Comparison of ENCODE assay signal across 8 cellular contexts in genomic region chr11:34358258-34358665, GRCh38. TPM values are rescaled to one million over a fixed set of nuclear protein-coding genes. Genes with fewer than 3 reads are reported as not detected.
DNase-seq lines count a peak whose midpoint lies in the region; ATAC-seq and TF ChIP-seq lines count a peak whose summit lies in the region.

No MANE protein-coding gene starts in this region.

- H3K79me2 ChIP-seq in osteoblast (ENCODE audit: insufficient read depth, low read length), result peaks cover 12% of the 10 kb centered on the region

- H4K20me1 ChIP-seq in osteoblast (ENCODE audit: insufficient read depth, low read length), result peaks cover 16% of the 10 kb centered on the region

- H3K36me3 ChIP-seq in osteoblast (ENCODE audit: insufficient read depth, low read length), result no peaks in the 10 kb centered on the region

- DNase-seq in DMS 273 treated with DMSO at 0.1 percent for 48 hours (lab: John Stamatoyannopoulos, UW) (peak; percentile 58), NCI-H1694 treated with DMSO at 0.1 percent for 48 hours (lab: John Stamatoyannopoulos, UW) (peak; percentile 75), glutamatergic neuron (no peak), osteoblast (ENCODE audit: insufficient read length, low spot score, missing footprints) (no peak), NCI-H2107 treated with DMSO at 0.1 percent for 48 hours (lab: John Stamatoyannopoulos, UW; ENCODE audit: unreplicated experiment) (no peak)
- DNase-seq in activated CD8-positive, alpha-beta T cell treated with anti-CD3 and anti-CD28 coated beads for 36 hours, result no peak

- CTCF ChIA-PET in activated CD8-positive, alpha-beta T cell treated with anti-CD3 and anti-CD28 coated beads for 36 hours (lab: Charles Lee), result interaction anchor here (0.7 to 3.8 kb wide), 22 partner anchors 11 to 583 kb away, joined by 3 to 85 read pairs (median 5); no protein-coding TSS in a partner anchor

- no peak overlapping the region for H3K27ac ChIP-seq in osteoblast (ENCODE audit: low read depth, low read length)

- no peak for TF ChIP-seq CTCF in activated CD8-positive, alpha-beta T cell treated with anti-CD3 and anti-CD28 coated beads for 36 hours (IDR thresholded peaks at IDR 0.05)
- TF ChIP-seq CTCF in glutamatergic neuron (IDR thresholded peaks at IDR 0.05; ENCODE audit: partially characterized antibody, unreplicated experiment) (no peak), osteoblast (IDR thresholded peaks at IDR 0.05; ENCODE audit: extremely low read depth, low read depth, low read length) (no peak)

- peak overlapping the region; percentile 76 for H3K4me3 Mint-ChIP-seq in activated CD8-positive, alpha-beta T cell treated with anti-CD3 and anti-CD28 coated beads for 36 hours
- H3K4me3 Mint-ChIP-seq in glutamatergic neuron (ENCODE audit: unreplicated experiment), result peak overlapping the region; percentile 88

- peak overlapping the region; percentile 77 for H3K27ac Mint-ChIP-seq in activated CD8-positive, alpha-beta T cell treated with anti-CD3 and anti-CD28 coated beads for 36 hours
- H3K27ac Mint-ChIP-seq in glutamatergic neuron (ENCODE audit: unreplicated experiment), result peak overlapping the region; percentile 79

- H3K4me2 ChIP-seq in osteoblast (ENCODE audit: insufficient read depth, low read length), result peak overlapping the region; percentile 96

- peaks cover 15% of the 10 kb centered on the region for H3K4me1 ChIP-seq in osteoblast (ENCODE audit: insufficient read depth, low read length)

- H3K36me3 Mint-ChIP-seq in activated CD8-positive, alpha-beta T cell treated with anti-CD3 and anti-CD28 coated beads for 36 hours (ENCODE audit: low read depth), result peaks cover 4% of the 10 kb centered on the region
- H3K36me3 Mint-ChIP-seq in glutamatergic neuron (ENCODE audit: unreplicated experiment), result peaks cover 5% of the 10 kb centered on the region

- H3K4me1 Mint-ChIP-seq in activated CD8-positive, alpha-beta T cell treated with anti-CD3 and anti-CD28 coated beads for 36 hours (ENCODE audit: low read depth), result peaks cover 28% of the 10 kb centered on the region
- peaks cover 21% of the 10 kb centered on the region for H3K4me1 Mint-ChIP-seq in glutamatergic neuron (ENCODE audit: low read depth, unreplicated experiment)

- peaks cover 23% of the 10 kb centered on the region for H3K27me3 ChIP-seq in osteoblast (ENCODE audit: insufficient read depth, low read length)

- H3K27me3 Mint-ChIP-seq in activated CD8-positive, alpha-beta T cell treated with anti-CD3 and anti-CD28 coated beads for 36 hours, result peaks cover 33% of the 10 kb centered on the region
- peaks cover 26% of the 10 kb centered on the region for H3K27me3 Mint-ChIP-seq in glutamatergic neuron (ENCODE audit: unreplicated experiment)

- POLR2A ChIA-PET in activated CD8-positive, alpha-beta T cell treated with anti-CD3 and anti-CD28 coated beads for 36 hours (lab: Charles Lee), result interaction anchor here (0.6 to 2.4 kb wide), 6 partner anchors 116 to 480 kb away, joined by 3 to 11 read pairs (median 4); no protein-coding TSS in a partner anchor

- no peaks in the 10 kb centered on the region for H3K9me3 Mint-ChIP-seq in activated CD8-positive, alpha-beta T cell treated with anti-CD3 and anti-CD28 coated beads for 36 hours
- peaks cover 12% of the 10 kb centered on the region for H3K9me3 Mint-ChIP-seq in glutamatergic neuron (ENCODE audit: unreplicated experiment)

- H3K4me3 ChIP-seq in osteoblast (ENCODE audit: insufficient read depth, low read length), result peak overlapping the region; percentile 71

- peak; percentile 9 for ATAC-seq in GM21723 (IDR thresholded peaks at IDR 0.05; ENCODE audit: unreplicated experiment)
- peak; percentile 32 for ATAC-seq in activated CD8-positive, alpha-beta T cell treated with anti-CD3 and anti-CD28 coated beads for 36 hours
- ATAC-seq in HG03521 (IDR thresholded peaks at IDR 0.05; ENCODE audit: unreplicated experiment), result no peak

- no peaks in the 10 kb centered on the region for H3K9me3 ChIP-seq in osteoblast (ENCODE audit: low read depth, low read length)

- intact Hi-C loops in activated CD8-positive, alpha-beta T cell treated with anti-CD3 and anti-CD28 coated beads for 36 hours (cut with micrococcal nuclease), result loop anchor here (2.0 to 5.0 kb wide), 2 partner anchors 111 to 361 kb away; no protein-coding TSS in a partner anchor

- H2AFZ ChIP-seq in osteoblast (ENCODE audit: low read length), result peak overlapping the region; percentile 90

RNA-seq across cellular contexts. Expression of gene ABTB2, which starts 0.5 kb away (rescaled TPM):
- total RNA-seq in activated CD8-positive, alpha-beta T cell treated with anti-CD3 and anti-CD28 coated beads for 36 hours, result 1 to 10 TPM; 2.4 to 2.5 TPM
- total RNA-seq in glutamatergic neuron (ENCODE audit: unreplicated experiment) (9.3 TPM), osteoblast (5.1 and 5.9 TPM in 2 replicates)

Comparison
In these comparisons a context has a peak if more than half of its experiments do, and no peak if none do; other contexts are left out.
1. DNase-seq: peak in DMS 273 treated with DMSO at 0.1 percent for 48 hours (single experiment) and NCI-H1694 treated with DMSO at 0.1 percent for 48 hours (single experiment); none in activated CD8-positive, alpha-beta T cell treated with anti-CD3 and anti-CD28 coated beads for 36 hours (single experiment), glutamatergic neuron (single experiment), osteoblast (single experiment) and NCI-H2107 treated with DMSO at 0.1 percent for 48 hours (single experiment).